In the genomic region with DNA sequence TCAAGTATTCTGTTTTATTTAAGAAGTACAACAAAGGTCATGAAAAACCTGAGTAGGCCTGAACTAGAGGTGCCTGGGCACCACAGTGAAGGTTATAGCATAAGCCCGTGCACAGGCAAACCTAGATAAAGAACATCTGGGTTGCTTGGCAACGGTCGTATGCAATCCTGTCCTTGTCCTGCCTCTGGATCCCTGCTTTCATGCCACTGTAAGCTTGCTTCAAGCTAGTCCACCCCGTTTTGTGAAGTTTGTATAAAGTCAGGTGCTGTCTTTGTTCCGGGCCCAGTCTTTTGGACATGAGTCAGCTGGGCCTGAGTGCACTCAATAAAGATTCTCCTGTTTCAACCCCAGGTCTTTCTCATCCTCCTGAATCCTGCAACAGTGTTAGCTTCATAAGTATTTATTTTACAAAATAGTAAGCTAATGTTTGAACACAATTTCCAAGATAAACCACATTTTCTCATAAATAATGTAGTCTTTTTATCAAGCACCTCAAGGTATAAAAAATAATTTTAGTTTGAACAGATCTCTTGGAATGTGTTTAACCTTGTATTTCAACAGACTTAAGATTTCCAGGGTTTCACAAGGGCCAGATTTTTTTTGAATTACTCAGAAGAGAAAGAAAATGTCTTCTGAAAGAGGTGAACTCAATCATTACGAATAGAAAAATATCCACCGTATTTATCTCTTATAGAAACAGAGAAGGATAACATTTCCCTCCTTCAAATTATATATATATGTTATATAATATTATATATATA, we compare ENCODE assay signal across 11 cellular contexts. TPM values are rescaled to one million over a fixed set of nuclear protein-coding genes. Genes with fewer than 3 reads are reported as not detected.
DNase-seq lines count a peak whose midpoint lies in the region; ATAC-seq and TF ChIP-seq lines count a peak whose summit lies in the region.
"Had no signal": no experiment of that assay in that cellular context is flagged by ENCODE, and none has a peak within 500 bp of the region (broad histone marks: within the 10 kb centered on the region; RNA-seq: fewer than 3 reads in every experiment).

No MANE protein-coding gene starts in this region.

- H3K36me3 ChIP-seq in adipocyte (ENCODE audit: control insufficient read depth, insufficient read depth, low read length, severe bottlenecking): no peaks in the 10 kb centered on the region
- H3K36me3 ChIP-seq: neutrophil had no signal

- H3K4me3 ChIP-seq in AG10803 (ENCODE audit: low read length): no peak overlapping the region
- no peak overlapping the region for H3K4me3 ChIP-seq in adipocyte (ENCODE audit: low read length)

- peak; percentile 36 for DNase-seq in AG10803 (ENCODE audit: low read depth)
- DNase-seq in NCI-H2029 (lab: John Stamatoyannopoulos, UW): peak; percentile 47
- peak; percentile 81 for DNase-seq in adipocyte (ENCODE audit: low read depth)
- DNase-seq in iris pigment epithelial cell (ENCODE audit: low read depth): peak; percentile 85
- no peak for DNase-seq in nucleus accumbens (lab: John Stamatoyannopoulos, UW)
- no peak for DNase-seq in activated T-cell treated with anti-CD3 and anti-CD28 coated beads, Interleukin-2, amount 50 U/mL, for 4 hours
- DNase-seq: NCI-H526 had no signal

- no peak overlapping the region for H3K9ac ChIP-seq in adipocyte (ENCODE audit: low read length)

- H3K9me3 Mint-ChIP-seq in activated T-cell treated with anti-CD3 and anti-CD28 coated beads, Interleukin-2, amount 50 U/mL, for 4 hours: no peaks in the 10 kb centered on the region
- H3K9me3 Mint-ChIP-seq: activated naive CD4-positive, alpha-beta T cell treated with anti-CD3 and anti-CD28 coated beads, Interleukin-2, amount 50 U/mL, for 72 hours had no signal

- H3K4me3 Mint-ChIP-seq in activated T-cell treated with anti-CD3 and anti-CD28 coated beads, Interleukin-2, amount 50 U/mL, for 4 hours: no peak overlapping the region

- H3K9me3 ChIP-seq in adipocyte (ENCODE audit: control insufficient read depth, low read length): no peaks in the 10 kb centered on the region
- H3K9me3 ChIP-seq: neutrophil had no signal

- no peaks in the 10 kb centered on the region for H3K27me3 Mint-ChIP-seq in activated T-cell treated with anti-CD3 and anti-CD28 coated beads, Interleukin-2, amount 50 U/mL, for 4 hours (ENCODE audit: low read depth)

- H3K4me1 ChIP-seq in adipocyte (ENCODE audit: control insufficient read depth, insufficient read depth, low read length): peaks cover 24% of the 10 kb centered on the region

- no peaks in the 10 kb centered on the region for H3K27me3 ChIP-seq in adipocyte (replicated peaks; ENCODE audit: control insufficient read depth, insufficient read depth, low read length)
- H3K27me3 ChIP-seq: neutrophil had no signal

- no peak for TF ChIP-seq CTCF in AG10803 (conservative IDR thresholded peaks at IDR 0.05; ENCODE audit: low read length)

- H3K4me1 Mint-ChIP-seq in activated T-cell treated with anti-CD3 and anti-CD28 coated beads, Interleukin-2, amount 50 U/mL, for 4 hours (ENCODE audit: low read depth): no peaks in the 10 kb centered on the region

- no peak for ATAC-seq in activated T-cell treated with anti-CD3 and anti-CD28 coated beads, Interleukin-2, amount 50 U/mL, for 4 hours
- ATAC-seq in GM19324 (IDR thresholded peaks at IDR 0.05; ENCODE audit: low FRiP score, unreplicated experiment): no peak
- ATAC-seq in GM18502 (IDR thresholded peaks at IDR 0.05; ENCODE audit: poor library complexity, unreplicated experiment): no peak
- ATAC-seq: activated naive CD4-positive, alpha-beta T cell treated with anti-CD3 and anti-CD28 coated beads, Interleukin-2, amount 50 U/mL, for 72 hours had no signal

- no peaks in the 10 kb centered on the region for H3K36me3 Mint-ChIP-seq in activated T-cell treated with anti-CD3 and anti-CD28 coated beads, Interleukin-2, amount 50 U/mL, for 4 hours (ENCODE audit: insufficient read depth)
- H3K36me3 Mint-ChIP-seq: activated naive CD4-positive, alpha-beta T cell treated with anti-CD3 and anti-CD28 coated beads, Interleukin-2, amount 50 U/mL, for 72 hours had no signal

RNA-seq across cellular contexts. Expression of a gene that starts 14.3 kb away (rescaled TPM):
- total RNA-seq in activated T-cell treated with anti-CD3 and anti-CD28 coated beads, Interleukin-2, amount 50 U/mL, for 4 hours: not detected
- total RNA-seq: activated naive CD4-positive, alpha-beta T cell treated with anti-CD3 and anti-CD28 coated beads, Interleukin-2, amount 50 U/mL, for 72 hours had no signal

RNA-seq across cellular contexts. Expression of a gene that starts 24.6 kb away (rescaled TPM):
- total RNA-seq in activated T-cell treated with anti-CD3 and anti-CD28 coated beads, Interleukin-2, amount 50 U/mL, for 4 hours: 100 to 1,000 TPM; 100 to 125 (median 109) TPM

Comparison
In these comparisons a context has a peak if more than half of its experiments do, and no peak if none do; other contexts are left out.
1. DNase-seq: peak in AG10803 (single experiment), NCI-H2029 (single experiment), adipocyte (single experiment) and iris pigment epithelial cell (single experiment); none in nucleus accumbens (0 of 56) and activated T-cell treated with anti-CD3 and anti-CD28 coated beads, Interleukin-2, amount 50 U/mL, for 4 hours (single experiment).